ENCODE assay signal across 23 cellular contexts in genomic region chr10:104218751-104219150, GRCh38. TPM values are rescaled to one million over a fixed set of nuclear protein-coding genes. Genes with fewer than 3 reads are reported as not detected.
"Had no signal": no experiment of that assay in that cellular context is flagged by ENCODE, and none has a peak within 500 bp of the region (broad histone marks: within the 10 kb centered on the region; RNA-seq: fewer than 3 reads in every experiment).

No MANE protein-coding gene starts in this region.

- H3K27ac ChIP-seq: brain microvascular endothelial cell, esophagus squamous epithelium, right atrium auricular region, skin epidermis, tibial nerve, vagina had no signal

- H3K4me3 ChIP-seq: esophagus squamous epithelium, right atrium auricular region, skin epidermis, tibial nerve, vagina had no signal

- H3K9me3 ChIP-seq: esophagus squamous epithelium, right atrium auricular region, tibial nerve, vagina had no signal

- H3K27me3 ChIP-seq: right atrium auricular region, tibial nerve, vagina had no signal

- H3K4me1 ChIP-seq: esophagus squamous epithelium, right atrium auricular region, tibial nerve, vagina had no signal

- DNase-seq: activated B cell treated with CpG ODN at 0.5 μM for 24 hours; activated CD4-positive, alpha-beta T cell treated with anti-CD3 and anti-CD28 coated beads for 48 hours; activated CD8-positive, alpha-beta memory T cell treated with anti-CD3 and anti-CD28 coated beads for 24 hours; activated naive CD4-positive, alpha-beta T cell; anterior cingulate cortex; brain microvascular endothelial cell; cortex of kidney; effector CD4-positive, alpha-beta T cell; esophagus squamous epithelium; foreskin fibroblast; kidney glomerular epithelial cell; mesendoderm; nephron progenitor cell; occipital lobe; stimulated activated CD4-positive, alpha-beta T cell treated with anti-CD3 and anti-CD28 coated beads, Interleukin-15, amount 100 ng/mL, for 24 hours; stimulated activated CD4-positive, alpha-beta T cell treated with anti-CD3 and anti-CD28 coated beads, Interleukin-4, amount 100 ng/mL, for 1 hour; stimulated activated naive CD4-positive, alpha-beta T cell; T-helper 9 cell had no signal

- H3K36me3 ChIP-seq: brain microvascular endothelial cell, esophagus squamous epithelium, right atrium auricular region, tibial nerve, vagina had no signal

RNA-seq across cellular contexts. Expression of gene CFAP43, which starts 13.4 kb away (rescaled TPM):
- total RNA-seq: activated B cell treated with CpG ODN at 0.5 μM for 24 hours, endothelial cell of umbilical vein had no signal
